In the genomic region with DNA sequence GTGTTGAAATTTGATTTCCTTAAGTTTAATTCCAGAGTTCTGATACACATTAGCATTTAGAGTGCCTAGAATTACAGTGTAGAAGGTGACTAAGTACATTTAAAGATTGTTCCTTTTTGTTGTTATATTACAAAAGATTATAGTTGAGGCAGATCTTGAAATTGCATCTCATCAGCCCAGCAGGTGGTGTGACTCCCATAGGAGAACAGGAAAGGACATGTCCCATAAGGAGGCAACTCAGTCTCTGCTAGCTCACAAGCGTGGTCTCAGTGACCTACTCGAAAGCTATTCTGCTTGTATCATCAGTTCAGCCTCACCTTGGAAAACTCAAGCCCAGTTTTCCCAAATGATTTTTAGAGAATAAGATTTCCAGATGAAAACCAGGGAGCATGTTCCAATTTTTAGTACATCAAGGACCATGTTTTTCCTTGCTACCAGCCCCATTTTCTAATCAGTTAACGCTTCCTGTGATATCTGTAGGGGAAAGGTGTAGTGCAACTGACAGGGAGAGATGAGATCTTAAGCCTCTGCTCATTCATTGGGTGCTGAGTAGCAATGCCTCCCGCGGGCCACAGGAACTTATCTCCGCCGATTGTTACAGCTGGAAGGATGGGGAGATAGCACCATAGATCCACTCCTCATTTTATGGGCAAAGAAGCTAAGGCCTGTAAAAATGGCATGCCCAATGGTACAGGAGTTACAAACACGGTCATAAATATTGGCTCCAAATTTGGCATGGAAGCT, we compare ENCODE assay signal across 10 cellular contexts. TPM values are rescaled to one million over a fixed set of nuclear protein-coding genes. Genes with fewer than 3 reads are reported as not detected.
A peak's percentile ranks its signal among the peaks of the same experiment; 100 is the strongest.
DNase-seq lines count a peak whose midpoint lies in the region; ATAC-seq and TF ChIP-seq lines count a peak whose summit lies in the region.
"Had no signal": no experiment of that assay in that cellular context is flagged by ENCODE, and none has a peak within 500 bp of the region (broad histone marks: within the 10 kb centered on the region; RNA-seq: fewer than 3 reads in every experiment).

No MANE protein-coding gene starts in this region.

- peaks cover 9% of the 10 kb centered on the region for H3K4me1 ChIP-seq in endocrine pancreas (ENCODE audit: control insufficient read depth, insufficient read depth, low read length)

- no peaks in the 10 kb centered on the region for H3K9me3 Mint-ChIP-seq in naive thymus-derived CD8-positive, alpha-beta T cell

- no peaks in the 10 kb centered on the region for H3K9me3 ChIP-seq in endocrine pancreas (ENCODE audit: control insufficient read depth, low read length)

- peak overlapping the region in 7 of 10 donors; percentile 1 to 71 (median 21) for H3K27ac Mint-ChIP-seq in naive thymus-derived CD8-positive, alpha-beta T cell

- peak overlapping the region; percentile 47 for H3K4me3 ChIP-seq in endocrine pancreas (ENCODE audit: control insufficient read depth, insufficient read depth, low read length)
- H3K4me3 ChIP-seq: GM12878 had no signal

- H3K27me3 Mint-ChIP-seq in naive thymus-derived CD8-positive, alpha-beta T cell, result peaks cover 0 to 32% (median 11%) of the 10 kb centered on the region in 5 donors

- no peak overlapping the region for H3K9ac ChIP-seq in endocrine pancreas (ENCODE audit: control insufficient read depth, insufficient read depth, low read length)

- peaks cover 14 to 35% (median 25%) of the 10 kb centered on the region in 4 donors for H3K4me1 Mint-ChIP-seq in naive thymus-derived CD8-positive, alpha-beta T cell

- ATAC-seq in naive thymus-derived CD8-positive, alpha-beta T cell, result peak in 1 of 2 donors; percentile 15
- ATAC-seq in HG02610 (IDR thresholded peaks at IDR 0.05; ENCODE audit: unreplicated experiment), result no peak
- ATAC-seq: GM12878 had no signal

- no peaks in the 10 kb centered on the region for H3K27me3 ChIP-seq in endocrine pancreas (ENCODE audit: control insufficient read depth, insufficient read depth, low read length)

- POLR2A ChIA-PET in naive thymus-derived CD8-positive, alpha-beta T cell (lab: Charles Lee), result no interaction called here

- H3K4me3 Mint-ChIP-seq in naive thymus-derived CD8-positive, alpha-beta T cell, result peak overlapping the region; percentile 66 to 91 (median 84)

- no peak for DNase-seq in AG09319 (ENCODE audit: extremely low read depth, low read depth)
- peak; percentile 52 for DNase-seq in M059J (ENCODE audit: low read depth)
- DNase-seq in naive thymus-derived CD8-positive, alpha-beta T cell, result peak in 1 of 10 donors; percentile 5
- no peak for DNase-seq in NCI-H2196 treated with DMSO at 0.1 percent for 48 hours (lab: John Stamatoyannopoulos, UW; ENCODE audit: unreplicated experiment)
- DNase-seq in activated CD4-positive, CD25-positive, alpha-beta regulatory T cell treated with anti-CD3 and anti-CD28 coated beads, Interleukin-2, amount 50 U/mL, for 72 hours, result no peak
- no peak for DNase-seq in stimulated activated naive CD4-positive, alpha-beta T cell treated with Interleukin-2 at 50 U/mL for 16 hours (lab: John Stamatoyannopoulos, UW)
- DNase-seq: NCI-H1436 treated with DMSO at 0.1 percent for 48 hours had no signal

- no peaks in the 10 kb centered on the region for H3K36me3 ChIP-seq in endocrine pancreas (ENCODE audit: control insufficient read depth, insufficient read depth, low read length)

- TF ChIP-seq CTCF in AG09319 (IDR thresholded peaks at IDR 0.05; ENCODE audit: low read depth, low read length), result peak; percentile 9; the same call in 1 of the 2 replicates

- no peaks in the 10 kb centered on the region for H3K36me3 Mint-ChIP-seq in naive thymus-derived CD8-positive, alpha-beta T cell

RNA-seq across cellular contexts. Expression of gene GNAI1, which starts 1.1 kb away (rescaled TPM):
- total RNA-seq in M059J (2014; rRNA removed; shearing (Covaris generic)), result 48.1 and 58.9 TPM in 2 replicates
- 1 to 10 TPM; 1.5 to 2.0 TPM for total RNA-seq in naive thymus-derived CD8-positive, alpha-beta T cell
- polyA plus RNA-seq in naive thymus-derived CD8-positive, alpha-beta T cell, result 10 to 100 TPM in 1 of 3 donors, 1 to 10 TPM in 2; 2.5 to 10.1 (median 6.7) TPM
- total RNA-seq: GM12878 had no signal
- polyA plus RNA-seq: GM12878 had no signal

Comparison
In these comparisons a context has a peak if more than half of its experiments do, and no peak if none do; other contexts are left out.
1. RNA of gene GNAI1, which starts 1.1 kb away (total RNA-seq): 48.1 to 58.9 TPM in M059J; 1.5 to 2.0 TPM in naive thymus-derived CD8-positive, alpha-beta T cell; every median in the first group is over 10 times any median in the second.